8 cellular contexts compared by ENCODE assay signal in the genomic region with DNA sequence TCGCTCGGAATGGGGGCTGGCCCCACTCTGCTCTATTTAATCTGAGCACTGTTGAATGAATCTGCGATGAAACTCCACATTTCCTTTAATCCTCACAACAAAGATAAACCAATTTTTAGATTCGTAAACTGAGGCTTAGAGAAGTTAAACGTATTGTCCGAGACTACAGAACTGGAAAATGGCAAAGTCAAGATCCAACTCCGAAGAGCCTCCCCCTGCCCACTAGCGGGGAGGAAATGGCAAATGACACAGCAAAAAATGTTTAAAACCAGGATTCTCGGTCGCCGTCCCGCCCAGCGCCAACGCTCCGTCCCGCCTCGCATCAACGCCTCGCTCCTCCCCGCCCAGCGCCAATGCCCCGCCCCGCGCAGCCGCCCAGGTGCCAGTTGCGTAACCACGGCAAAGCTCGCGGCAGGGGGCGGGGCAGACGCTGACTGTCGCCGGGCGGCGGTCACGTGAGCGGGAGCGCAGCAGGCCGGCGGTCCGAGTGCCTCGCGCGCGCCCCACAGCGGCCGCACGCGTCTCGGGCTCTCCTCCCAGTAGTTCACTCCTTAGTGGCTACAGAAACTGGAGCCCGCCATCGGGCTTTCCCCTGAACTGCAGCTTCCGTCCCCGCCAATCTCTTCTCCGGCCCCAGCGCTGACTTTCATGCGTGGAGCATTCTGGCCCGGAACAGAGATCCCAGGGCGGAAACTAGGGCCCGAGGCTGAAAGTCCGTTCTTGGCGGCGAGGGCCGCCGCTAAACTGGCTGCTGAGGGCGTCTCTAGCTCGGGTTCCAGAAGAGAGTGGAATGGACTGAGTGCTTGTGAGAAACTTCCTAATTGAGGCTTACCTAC. TPM values are rescaled to one million over a fixed set of nuclear protein-coding genes. Genes with fewer than 3 reads are reported as not detected.
A peak's percentile ranks its signal among the peaks of the same experiment; 100 is the strongest.
DNase-seq lines count a peak whose midpoint lies in the region; TF ChIP-seq lines count a peak whose summit lies in the region.

No MANE protein-coding gene starts in this region.

- no peaks in the 10 kb centered on the region for H3K79me2 ChIP-seq in neural progenitor cell (ENCODE audit: low read depth)

- H3K4me1 Mint-ChIP-seq in neural progenitor cell, result peaks cover 26% of the 10 kb centered on the region

- DNase-seq in GF-D8 (lab: John Stamatoyannopoulos, UW) (peak; percentile 90), HAP-1 (ENCODE audit: low spot score in 2 of 2) (peak; percentile 94 to 99), MG63 (peak; percentile 94), SHP77 (lab: John Stamatoyannopoulos, UW) (peak; percentile 68 to 79), activated gamma-delta T cell (lab: John Stamatoyannopoulos, UW) (peak; percentile 99), fibroblast of villous mesenchyme (ENCODE audit: low read depth) (peak; percentile 97), neural progenitor cell (ENCODE audit: low spot score) (peak; percentile 99)

- no peaks in the 10 kb centered on the region for H4K20me1 ChIP-seq in neural progenitor cell (ENCODE audit: low read depth)

- peaks cover 32% of the 10 kb centered on the region for H3F3A ChIP-seq in neural progenitor cell (ENCODE audit: low read depth)

- H3K9ac ChIP-seq in neural progenitor cell, result no peak overlapping the region
- peak overlapping the region; percentile 89 to 91 for H3K9ac ChIP-seq in stomach smooth muscle (ENCODE audit: low read length in 2 of 2)

- no peaks in the 10 kb centered on the region; the same call in 1 of the 2 replicates for H3K36me3 ChIP-seq in HAP-1 (replicated peaks)
- H3K36me3 ChIP-seq in MG63, result peaks cover 6% of the 10 kb centered on the region
- H3K36me3 ChIP-seq in neural progenitor cell, result no peaks in the 10 kb centered on the region
- no peaks in the 10 kb centered on the region for H3K36me3 ChIP-seq in stomach smooth muscle (ENCODE audit: control insufficient read depth in 2 of 2, insufficient read depth in 2 of 2, low read length in 2 of 2)

- no peaks in the 10 kb centered on the region for H3K9me3 Mint-ChIP-seq in neural progenitor cell

- TF ChIP-seq CTCF in fibroblast of villous mesenchyme (IDR thresholded peaks at IDR 0.05; ENCODE audit: insufficient read depth, low read depth, low read length), result peak; percentile 73
- TF ChIP-seq CTCF in neural progenitor cell (IDR thresholded peaks at IDR 0.05), result peak; percentile 79

- H3K27me3 ChIP-seq in HAP-1 (ENCODE audit: low read depth) (no peaks in the 10 kb centered on the region), MG63 (no peaks in the 10 kb centered on the region), neural progenitor cell (no peaks in the 10 kb centered on the region), stomach smooth muscle (ENCODE audit: control insufficient read depth in 1 of 2, insufficient read depth in 2 of 2, low read length in 2 of 2) (no peaks in the 10 kb centered on the region)

- no peaks in the 10 kb centered on the region for H3K27me3 Mint-ChIP-seq in neural progenitor cell (ENCODE audit: insufficient read depth, low read depth)

- H3K4me3 Mint-ChIP-seq in neural progenitor cell, result peak overlapping the region; percentile 78

- no peaks in the 10 kb centered on the region for H3K36me3 Mint-ChIP-seq in neural progenitor cell

- H3K4me3 ChIP-seq in HAP-1 (peak overlapping the region; percentile 45), MG63 (peak overlapping the region; percentile 42), fibroblast of villous mesenchyme (ENCODE audit: low read depth, low read length) (peak overlapping the region; percentile 60), neural progenitor cell (peak overlapping the region; percentile 47), stomach smooth muscle (ENCODE audit: low read length in 2 of 2) (peak overlapping the region; percentile 83 to 96)

- in situ Hi-C loops in HAP-1 (cut with MboI; ENCODE audit: low sequenced_read_pairs), result no loop called here

- peak overlapping the region; percentile 81 for H3K4me2 ChIP-seq in neural progenitor cell

- H3K27ac Mint-ChIP-seq in neural progenitor cell, result peak overlapping the region; percentile 97

- H2AFZ ChIP-seq in neural progenitor cell (replicated peaks), result peak overlapping the region; percentile 89

- peaks cover 36% of the 10 kb centered on the region for H3K4me1 ChIP-seq in HAP-1
- peaks cover 18% of the 10 kb centered on the region for H3K4me1 ChIP-seq in neural progenitor cell
- peaks cover 9% of the 10 kb centered on the region for H3K4me1 ChIP-seq in stomach smooth muscle (ENCODE audit: control insufficient read depth, insufficient read depth, low read length)

- H3K27ac ChIP-seq in neural progenitor cell, result peak overlapping the region; percentile 49
- H3K27ac ChIP-seq in stomach smooth muscle (ENCODE audit: low read length), result peak overlapping the region; percentile 89

- H3K9me3 ChIP-seq in HAP-1, result no peaks in the 10 kb centered on the region
- no peaks in the 10 kb centered on the region for H3K9me3 ChIP-seq in MG63
- H3K9me3 ChIP-seq in neural progenitor cell (ENCODE audit: low read depth), result no peaks in the 10 kb centered on the region
- no peaks in the 10 kb centered on the region for H3K9me3 ChIP-seq in stomach smooth muscle (ENCODE audit: control insufficient read depth in 2 of 2, low read length in 2 of 2)

RNA-seq across cellular contexts. Expression of a gene that starts 13.6 kb away (rescaled TPM):
- 2.7 and 49.9 TPM in 2 replicates for total RNA-seq in MG63 (2014; rRNA removed; shearing (Covaris generic); ENCODE audit: low replicate concordance)
- total RNA-seq in fibroblast of villous mesenchyme, result 4.7 and 5.5 TPM in 2 replicates
- total RNA-seq in neural progenitor cell (ENCODE audit: low replicate concordance), result 4.1 and 5.2 TPM in 2 replicates

RNA-seq across cellular contexts. Expression of a gene that starts 17.9 kb away (rescaled TPM):
- 11.4 and 19.9 TPM in 2 replicates for total RNA-seq in MG63 (2014; rRNA removed; shearing (Covaris generic); ENCODE audit: low replicate concordance)
- total RNA-seq in fibroblast of villous mesenchyme (6.0 and 8.7 TPM in 2 replicates), neural progenitor cell (ENCODE audit: low replicate concordance) (0.65 and 6.6 TPM in 2 replicates)

RNA-seq across cellular contexts. Expression of a gene that starts 23.4 kb away (rescaled TPM):
- total RNA-seq in MG63 (2014; rRNA removed; shearing (Covaris generic); ENCODE audit: low replicate concordance), result 5.6 and 11.9 TPM in 2 replicates
- total RNA-seq in fibroblast of villous mesenchyme (3.5 and 5.2 TPM in 2 replicates), neural progenitor cell (ENCODE audit: low replicate concordance) (82.2 and 136 TPM in 2 replicates)

RNA-seq across cellular contexts. Expression of a gene that starts 23.7 kb away (rescaled TPM):
- 1,500 and 1,845 TPM in 2 replicates for total RNA-seq in MG63 (2014; rRNA removed; shearing (Covaris generic); ENCODE audit: low replicate concordance)
- total RNA-seq in fibroblast of villous mesenchyme (620 and 695 TPM in 2 replicates), neural progenitor cell (ENCODE audit: low replicate concordance) (1,038 and 1,695 TPM in 2 replicates)

RNA-seq across cellular contexts. Expression of a gene that starts 36.8 kb away (rescaled TPM):
- 2.8 and 5.0 TPM in 2 replicates for total RNA-seq in MG63 (2014; rRNA removed; shearing (Covaris generic); ENCODE audit: low replicate concordance)
- total RNA-seq in fibroblast of villous mesenchyme, result 11.3 and 16.4 TPM in 2 replicates
- 8.9 and 28.7 TPM in 2 replicates for total RNA-seq in neural progenitor cell (ENCODE audit: low replicate concordance)

Comparison
In these comparisons a context has a peak if more than half of its experiments do, and no peak if none do; other contexts are left out.
1. Peak in every context shown above with its lines: DNase-seq, H3K4me3 ChIP-seq and H3K27ac ChIP-seq.